Comparison of ENCODE assay signal across 27 cellular contexts in the genomic region with DNA sequence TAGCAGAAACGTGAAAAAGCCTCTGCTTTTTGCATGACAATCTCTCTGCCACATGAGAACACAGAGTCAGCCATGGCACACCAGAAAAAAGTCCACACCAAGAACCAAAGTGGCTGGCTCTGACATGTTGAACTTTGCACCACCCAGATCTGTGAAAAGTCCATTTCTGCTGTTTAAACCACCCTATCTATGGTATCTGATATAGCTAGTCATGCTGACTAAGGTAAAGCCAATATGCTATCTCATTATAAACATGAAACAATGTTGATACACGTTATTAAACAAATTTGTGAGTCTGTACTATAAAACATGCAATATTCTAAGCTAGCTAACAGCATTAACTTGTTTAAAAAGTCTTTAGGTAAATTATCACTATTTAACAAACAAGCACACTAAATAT.
"Had no signal": no experiment of that assay in that cellular context is flagged by ENCODE, and none has a peak within 500 bp of the region (broad histone marks: within the 10 kb centered on the region; RNA-seq: fewer than 3 reads in every experiment).

No MANE protein-coding gene starts in this region.

- H3K9me3 ChIP-seq: testis had no signal

- DNase-seq: colonic mucosa; dermis blood vessel endothelial cell; effector memory CD8-positive, alpha-beta T cell; heart left ventricle; left cardiac atrium; left ventricle myocardium inferior; lower lobe of right lung; naive thymus-derived CD4-positive, alpha-beta T cell; stimulated activated CD4-positive, alpha-beta T cell treated with anti-CD3 and anti-CD28 coated beads, Interleukin-12 subunit alpha, Interleukin-12 subunit beta, amount 100 ng/mL, for 4 hours; stimulated activated CD4-positive, alpha-beta T cell treated with anti-CD3 and anti-CD28 coated beads, Interleukin-1b, Interleukin-23, amount 100 ng/mL, for 48 hours; stimulated activated CD4-positive, alpha-beta T cell treated with anti-CD3 and anti-CD28 coated beads, Interleukin-4, amount 100 ng/mL, for 1 hour; stimulated activated CD8-positive, alpha-beta memory T cell treated with anti-CD3 and anti-CD28 coated beads, Interleukin-4, amount 100 ng/mL, for 48 hours; stimulated activated naive CD4-positive, alpha-beta T cell; stimulated activated naive CD8-positive, alpha-beta T cell treated with anti-CD3 and anti-CD28 coated beads, Interleukin-15, amount 100 ng/mL, for 72 hours; testis; upper lobe of right lung; uterus had no signal

- H3K4me1 ChIP-seq: colonic mucosa, esophagus muscularis mucosa, foreskin keratinocyte, gastroesophageal sphincter, heart left ventricle, left ventricle myocardium inferior, lower lobe of right lung, neural progenitor cell, parathyroid adenoma, testis, tibial nerve, upper lobe of right lung, uterus had no signal

- H2AFZ ChIP-seq: hepatocyte, neural progenitor cell, parathyroid adenoma had no signal

- H3K27me3 ChIP-seq: colonic mucosa, esophagus muscularis mucosa, foreskin keratinocyte, gastroesophageal sphincter, heart left ventricle, hepatocyte, neural progenitor cell, testis, tibial nerve, upper lobe of right lung, uterus had no signal

- H3K4me2 ChIP-seq: hepatocyte, neural progenitor cell, smooth muscle cell had no signal

- ATAC-seq: effector memory CD8-positive, alpha-beta T cell; foreskin keratinocyte; gastroesophageal sphincter; heart left ventricle; left cardiac atrium; lower lobe of right lung; naive thymus-derived CD4-positive, alpha-beta T cell; sciatic nerve; stimulated activated naive CD8-positive, alpha-beta T cell treated with anti-CD3 and anti-CD28 coated beads, Interleukin-15, amount 100 ng/mL, for 72 hours; upper lobe of right lung had no signal

- H3K9ac ChIP-seq: neural progenitor cell, parathyroid adenoma had no signal

- H3K27ac ChIP-seq: colonic mucosa, esophagus muscularis mucosa, foreskin keratinocyte, gastroesophageal sphincter, heart left ventricle, hepatocyte, left ventricle myocardium inferior, lower lobe of right lung, neural progenitor cell, parathyroid adenoma, testis, tibial nerve, upper lobe of right lung, uterus had no signal

- H3K4me3 ChIP-seq: colonic mucosa, esophagus muscularis mucosa, gastroesophageal sphincter, heart left ventricle, hepatocyte, left ventricle myocardium inferior, lower lobe of right lung, neural progenitor cell, smooth muscle cell, testis, tibial nerve, upper lobe of right lung, uterus had no signal

- FAIRE-seq: islet of Langerhans had no signal
